ENCODE assay signal across 3 cellular contexts in genomic region chr10:86135191-86135590, GRCh38.
"Had no signal": no experiment of that assay in that cellular context is flagged by ENCODE, and none has a peak within 500 bp of the region (broad histone marks: within the 10 kb centered on the region; RNA-seq: fewer than 3 reads in every experiment).

No MANE protein-coding gene starts in this region.

- ATAC-seq: GM12878 had no signal

- H3K4me3 ChIP-seq: GM12878 had no signal

- DNase-seq: GDM1, GF-D8 had no signal
